28 cellular contexts compared by ENCODE assay signal in genomic region chr5:107518219-107519015, GRCh38.
DNase-seq lines count a peak whose midpoint lies in the region; ATAC-seq and TF ChIP-seq lines count a peak whose summit lies in the region.
"Had no signal": no experiment of that assay in that cellular context is flagged by ENCODE, and none has a peak within 500 bp of the region (broad histone marks: within the 10 kb centered on the region; RNA-seq: fewer than 3 reads in every experiment).

No MANE protein-coding gene starts in this region.

- H3K79me2 ChIP-seq in H9 (ENCODE audit: insufficient read depth, low read length) (no peaks in the 10 kb centered on the region), OCI-LY1 (ENCODE audit: insufficient read depth, low read length) (no peaks in the 10 kb centered on the region), smooth muscle cell (ENCODE audit: low read depth) (no peaks in the 10 kb centered on the region)

- no peak overlapping the region for H3K23ac ChIP-seq in H9 (ENCODE audit: insufficient read length, low read depth, low read length)

- no peak overlapping the region for H2BK120ac ChIP-seq in H9 (ENCODE audit: low read depth, low read length, poor library complexity, severe bottlenecking)

- CTCF ChIA-PET in Calu3 (lab: Charles Lee) = interaction anchor here (0.7 to 1.6 kb wide), 3 partner anchors 14 to 49 kb away, joined by 3 to 5 read pairs (median 4); no protein-coding TSS in a partner anchor

- H3K27me3 Mint-ChIP-seq in Calu3 (ENCODE audit: unreplicated experiment) (no peaks in the 10 kb centered on the region), H9 (ENCODE audit: low read depth) (no peaks in the 10 kb centered on the region), glutamatergic neuron (ENCODE audit: unreplicated experiment) (no peaks in the 10 kb centered on the region)
- H3K27me3 Mint-ChIP-seq: stimulated activated naive B cell treated with anti-CD40 and anti-IgM and Interleukin-4, amounts not matched to agents 10 μg/mL and 1 μg/mL and 100 μg/mL, for 72 hours; type B pancreatic cell had no signal

- H2BK5ac ChIP-seq in H9 (ENCODE audit: insufficient read length, low read length) = no peak overlapping the region

- H3K36me3 Mint-ChIP-seq in Calu3 (ENCODE audit: insufficient read depth, unreplicated experiment) (peaks cover 39% of the 10 kb centered on the region), H9 (ENCODE audit: insufficient read depth in 1 of 3, low read depth in 3 of 3) (peaks cover 0 to 4% (median 2%) of the 10 kb centered on the region in 3 experiments; a peak in 1 of 7 replicates), glutamatergic neuron (ENCODE audit: unreplicated experiment) (peaks cover 5% of the 10 kb centered on the region)
- H3K36me3 Mint-ChIP-seq: activated naive CD4-positive, alpha-beta T cell treated with anti-CD3 and anti-CD28 coated beads, Interleukin-2, amount 50 U/mL, for 72 hours; CD8-positive, alpha-beta memory T cell; naive thymus-derived CD8-positive, alpha-beta T cell; stimulated activated naive B cell treated with anti-CD40 and anti-IgM and Interleukin-4, amounts not matched to agents 10 μg/mL and 1 μg/mL and 100 μg/mL, for 72 hours had no signal

- H3K27ac Mint-ChIP-seq in Calu3 (ENCODE audit: unreplicated experiment) (peak overlapping the region; percentile 85), H9 (peak overlapping the region; percentile 27 to 69 (median 63); a peak in 5 of 7 replicates), glutamatergic neuron (ENCODE audit: unreplicated experiment) (peak overlapping the region; percentile 74)
- H3K27ac Mint-ChIP-seq: activated naive CD4-positive, alpha-beta T cell treated with anti-CD3 and anti-CD28 coated beads, Interleukin-2, amount 50 U/mL, for 72 hours; B cell; CD8-positive, alpha-beta memory T cell; naive thymus-derived CD8-positive, alpha-beta T cell; stimulated activated naive B cell treated with anti-CD40 and anti-IgM and Interleukin-4, amounts not matched to agents 10 μg/mL and 1 μg/mL and 100 μg/mL, for 72 hours; type B pancreatic cell had no signal

- intact Hi-C loops in Calu3 (cut with micrococcal nuclease; ENCODE audit: unreplicated experiment) = loop anchor here (5.0 kb wide), 1 partner anchor 41 kb away; no protein-coding TSS in a partner anchor

- DNase-seq in Calu3 (no peak), H9 (no peak), glutamatergic neuron (no peak), smooth muscle cell (lab: John Stamatoyannopoulos, UW; ENCODE audit: unreplicated experiment) (no peak), SHP77 treated with DMSO at 0.1 percent for 48 hours (lab: John Stamatoyannopoulos, UW) (no peak)
- DNase-seq: ACHN; activated CD4-positive, alpha-beta T cell treated with anti-CD3 and anti-CD28 coated beads for 48 hours; activated effector memory CD4-positive, alpha-beta T cell treated with Interleukin-2 at 50 U/mL for 16 hours; activated T-cell treated with anti-CD3 and anti-CD28 coated beads, Interleukin-2, amount 50 U/mL, for 1 hour; amygdala; CD8-positive, alpha-beta memory T cell; effector CD4-positive, alpha-beta T cell; H7; naive thymus-derived CD8-positive, alpha-beta T cell; NCI-H1092; NCI-H187 treated with DMSO at 0.1 percent for 48 hours; NCI-H524 treated with DMSO at 0.1 percent for 48 hours; stimulated activated naive B cell treated with anti-CD40 and anti-IgM and Interleukin-4, amounts not matched to agents 10 μg/mL and 1 μg/mL and 100 μg/mL, for 72 hours; substantia nigra; T1000; WERI-Rb-1 had no signal

- no peak overlapping the region for H3K4ac ChIP-seq in H9 (ENCODE audit: low read depth, low read length)

- no TSS peak for BruUV-seq in Calu3 (replicated peaks; lab: Mats Ljungman, UMichigan)

- H3K4me1 Mint-ChIP-seq in Calu3 (ENCODE audit: low read depth, unreplicated experiment) = peaks cover 89% of the 10 kb centered on the region
- peaks cover 68 to 73% of the 10 kb centered on the region in 2 experiments for H3K4me1 Mint-ChIP-seq in H9
- H3K4me1 Mint-ChIP-seq in glutamatergic neuron (ENCODE audit: low read depth, unreplicated experiment) = peaks cover 47% of the 10 kb centered on the region
- H3K4me1 Mint-ChIP-seq: B cell; stimulated activated naive B cell treated with anti-CD40 and anti-IgM and Interleukin-4, amounts not matched to agents 10 μg/mL and 1 μg/mL and 100 μg/mL, for 72 hours had no signal

- no peaks in the 10 kb centered on the region for H4K20me1 ChIP-seq in H9 (ENCODE audit: control insufficient read depth, insufficient read depth, insufficient read length)
- H4K20me1 ChIP-seq in OCI-LY1 (ENCODE audit: insufficient read depth, low read length) = no peaks in the 10 kb centered on the region
- H4K20me1 ChIP-seq in smooth muscle cell (ENCODE audit: low read depth) = no peaks in the 10 kb centered on the region

- H3F3A ChIP-seq in OCI-LY1 (ENCODE audit: insufficient read depth, low read length) = 0 out of 2 replicates have a peak, but pooled peaks cover 3% of the 10 kb centered on the region
- H3F3A ChIP-seq in smooth muscle cell (ENCODE audit: low read depth) = peaks cover 26% of the 10 kb centered on the region

- H2BK20ac ChIP-seq in H9 (ENCODE audit: low read depth, low read length, poor library complexity, severe bottlenecking) = no peak overlapping the region

- no peaks in the 10 kb centered on the region for H3K79me1 ChIP-seq in H9 (ENCODE audit: insufficient read depth, low read depth, low read length, poor library complexity, severe bottlenecking)

- H3K4me1 ChIP-seq in H9 (ENCODE audit: insufficient read depth, low read length) = peaks cover 18% of the 10 kb centered on the region; the same call in 1 of the 2 replicates
- H3K4me1 ChIP-seq in OCI-LY1 (ENCODE audit: insufficient read depth, low read length, severe bottlenecking) = peaks cover 85% of the 10 kb centered on the region
- peaks cover 49% of the 10 kb centered on the region for H3K4me1 ChIP-seq in smooth muscle cell (ENCODE audit: low read depth)

- no peak overlapping the region for H2BK15ac ChIP-seq in H9 (ENCODE audit: low read depth, low read length)

- H3K56ac ChIP-seq in H9 (ENCODE audit: insufficient read length, low read depth, low read length) = no peak overlapping the region

- H3K27ac ChIP-seq in H9 (ENCODE audit: insufficient read length, low read depth, low read length) (no peak overlapping the region), OCI-LY1 (ENCODE audit: low read depth, low read length, poor library complexity, severe bottlenecking) (peak overlapping the region; percentile 97), smooth muscle cell (ENCODE audit: low read depth) (no peak overlapping the region)
- H3K27ac ChIP-seq: WERI-Rb-1 had no signal

- no CpG with 5 or more reads among the region's 7 CpGs for WGBS in H9 (ENCODE audit: extremely low coverage, insufficient read length, low lambda C conversion rate)
- WGBS in smooth muscle cell (ENCODE audit: low lambda C conversion rate) = 61% methylated on average over 7 of the region's 7 CpGs

- H3K4me3 ChIP-seq in OCI-LY1 (ENCODE audit: low read depth, low read length, poor library complexity, severe bottlenecking) = no peak overlapping the region
- H3K4me3 ChIP-seq in smooth muscle cell = no peak overlapping the region
- H3K4me3 ChIP-seq: GM12878 had no signal

- ATAC-seq in GM18868 (IDR thresholded peaks at IDR 0.05; ENCODE audit: unreplicated experiment) (no peak), GM19452 (IDR thresholded peaks at IDR 0.05; ENCODE audit: unreplicated experiment) (no peak)
- ATAC-seq: activated naive CD4-positive, alpha-beta T cell treated with anti-CD3 and anti-CD28 coated beads, Interleukin-2, amount 50 U/mL, for 72 hours; GM12878; naive thymus-derived CD8-positive, alpha-beta T cell; stimulated activated naive B cell treated with anti-CD40 and anti-IgM and Interleukin-4, amounts not matched to agents 10 μg/mL and 1 μg/mL and 100 μg/mL, for 72 hours had no signal

- no peak overlapping the region for H4K8ac ChIP-seq in H9 (replicated peaks; ENCODE audit: insufficient read length, low read depth, low read length)

- no peak overlapping the region for H4K91ac ChIP-seq in H9 (ENCODE audit: insufficient read length, low read depth, low read length)

- no peaks in the 10 kb centered on the region for H3K23me2 ChIP-seq in H9 (ENCODE audit: insufficient read length, low read depth, low read length, poor library complexity, severe bottlenecking)

- H3T11ph ChIP-seq in H9 (ENCODE audit: low read length) = no peak overlapping the region

- H3K4me3 Mint-ChIP-seq in Calu3 (ENCODE audit: low read depth, unreplicated experiment) (peak overlapping the region; percentile 60), H9 (no peak overlapping the region; a peak in 1 of 5 replicates), glutamatergic neuron (ENCODE audit: unreplicated experiment) (peak overlapping the region; percentile 41)
- H3K4me3 Mint-ChIP-seq: B cell; CD8-positive, alpha-beta memory T cell; naive thymus-derived CD8-positive, alpha-beta T cell; stimulated activated naive B cell treated with anti-CD40 and anti-IgM and Interleukin-4, amounts not matched to agents 10 μg/mL and 1 μg/mL and 100 μg/mL, for 72 hours; type B pancreatic cell had no signal

- H3K9me3 Mint-ChIP-seq in Calu3 (ENCODE audit: low read depth, unreplicated experiment) = no peaks in the 10 kb centered on the region
- H3K9me3 Mint-ChIP-seq in H9 = no peaks in the 10 kb centered on the region
- H3K9me3 Mint-ChIP-seq in glutamatergic neuron (ENCODE audit: unreplicated experiment) = peaks cover 12% of the 10 kb centered on the region
- H3K9me3 Mint-ChIP-seq: activated naive CD4-positive, alpha-beta T cell treated with anti-CD3 and anti-CD28 coated beads, Interleukin-2, amount 50 U/mL, for 72 hours; naive thymus-derived CD8-positive, alpha-beta T cell; stimulated activated naive B cell treated with anti-CD40 and anti-IgM and Interleukin-4, amounts not matched to agents 10 μg/mL and 1 μg/mL and 100 μg/mL, for 72 hours; type B pancreatic cell had no signal

- H3K14ac ChIP-seq in H9 (ENCODE audit: insufficient read depth, low read length) = no peak overlapping the region

- H3K36me3 ChIP-seq in OCI-LY1 (ENCODE audit: insufficient read depth, low read length) = no peaks in the 10 kb centered on the region
- H3K36me3 ChIP-seq in smooth muscle cell (ENCODE audit: low read depth) = no peaks in the 10 kb centered on the region
- H3K36me3 ChIP-seq: WERI-Rb-1 had no signal

- TF ChIP-seq CTCF in Calu3 (IDR thresholded peaks at IDR 0.05; ENCODE audit: unreplicated experiment) = no peak
- TF ChIP-seq CTCF in H9 (conservative IDR thresholded peaks at IDR 0.05) = no peak
- no peak for TF ChIP-seq CTCF in OCI-LY1 (IDR thresholded peaks at IDR 0.05; ENCODE audit: low read length)
- TF ChIP-seq CTCF in glutamatergic neuron (IDR thresholded peaks at IDR 0.05; ENCODE audit: partially characterized antibody, unreplicated experiment) = no peak
- TF ChIP-seq CTCF in smooth muscle cell (IDR thresholded peaks at IDR 0.05; ENCODE audit: borderline replicate concordance, insufficient read depth, poor library complexity, severe bottlenecking) = no peak

- no peaks in the 10 kb centered on the region for H3K9me2 ChIP-seq in OCI-LY1 (ENCODE audit: low read depth, low read length)

- H3K9me3 ChIP-seq in H9 (ENCODE audit: control insufficient read depth, low read depth, low read length) = no peaks in the 10 kb centered on the region
- no peaks in the 10 kb centered on the region for H3K9me3 ChIP-seq in OCI-LY1 (ENCODE audit: low read length)
- no peaks in the 10 kb centered on the region for H3K9me3 ChIP-seq in smooth muscle cell (replicated peaks; ENCODE audit: low read depth)

- no peaks in the 10 kb centered on the region; the same call in 1 of the 2 replicates for H3K27me3 ChIP-seq in H9 (ENCODE audit: insufficient read depth, low read length)
- no peaks in the 10 kb centered on the region for H3K27me3 ChIP-seq in OCI-LY1 (ENCODE audit: insufficient read depth, low read length)
- H3K27me3 ChIP-seq in smooth muscle cell (ENCODE audit: low read depth) = no peaks in the 10 kb centered on the region

- H2AFZ ChIP-seq in H9 (ENCODE audit: low read length) = no peak overlapping the region
- no peak overlapping the region for H2AFZ ChIP-seq in OCI-LY1 (ENCODE audit: low read length)
- no peak overlapping the region for H2AFZ ChIP-seq in smooth muscle cell (ENCODE audit: low read depth)

- no peak overlapping the region for H3K9ac ChIP-seq in H9 (ENCODE audit: extremely low read depth, insufficient read length, low read length)
- no peak overlapping the region for H3K9ac ChIP-seq in OCI-LY1 (ENCODE audit: low read length)
- H3K9ac ChIP-seq in smooth muscle cell (ENCODE audit: low read depth) = no peak overlapping the region

- no peak overlapping the region for H3K18ac ChIP-seq in H9 (ENCODE audit: insufficient read length, low read depth, low read length)

- no peak overlapping the region for H2BK12ac ChIP-seq in H9 (ENCODE audit: insufficient read length, low read depth, low read length)

- H2AK5ac ChIP-seq in H9 (ENCODE audit: insufficient read length, low read length) = no peak overlapping the region

- H4K5ac ChIP-seq in H9 (ENCODE audit: insufficient read length, low read depth, low read length) = no peak overlapping the region

- no peak overlapping the region for H3K4me2 ChIP-seq in H9 (ENCODE audit: insufficient read depth, insufficient read length, low read length)
- H3K4me2 ChIP-seq in OCI-LY1 (ENCODE audit: low read length) = no peak overlapping the region; the same call in 1 of the 2 replicates
- no peak overlapping the region for H3K4me2 ChIP-seq in smooth muscle cell

Comparison
In these comparisons a context has a peak if more than half of its experiments do, and no peak if none do; other contexts are left out.
1. H3K4me3 Mint-ChIP-seq: peak in Calu3 (single experiment) and glutamatergic neuron (single experiment); none in H9 (0 of 2).
2. Peak in every context shown above with its lines, with median percentiles within 50 percentile points of each other: H3K27ac Mint-ChIP-seq.